ENCODE assay signal across 8 cellular contexts in genomic region chr3:122383915-122384697, GRCh38. TPM values are rescaled to one million over a fixed set of nuclear protein-coding genes. Genes with fewer than 3 reads are reported as not detected.
DNase-seq lines count a peak whose midpoint lies in the region; ATAC-seq and TF ChIP-seq lines count a peak whose summit lies in the region.

FAM162A (plus strand) TSS chr3:122384182; CDS start chr3:122384266, 84 bp downstream.

- no peaks in the 10 kb centered on the region for H3K9me3 Mint-ChIP-seq in activated CD4-positive, alpha-beta T cell treated with anti-CD3 and anti-CD28 coated beads, Interleukin-2, amount 10 ng/mL, durations not matched to agents 7 days and 5 days

- CTCF ChIA-PET in activated CD4-positive, alpha-beta T cell treated with anti-CD3 and anti-CD28 coated beads, Interleukin-2, amount 10 ng/mL, durations not matched to agents 7 days and 5 days (lab: Charles Lee) = interaction anchor here (0.6 to 2.8 kb wide), 19 partner anchors 9 to 837 kb away, joined by 3 to 15 read pairs (median 5); partner anchors contain the start of genes KPNA1 and WDR5B

- intact Hi-C loops in left lung (cut with DNase I) = no loop called here

- peak within 1 kb of the TSS; percentile 87 to 89 for H3K27ac ChIP-seq in left lung

- peak within 1 kb of the TSS; percentile 93 for H3K27ac Mint-ChIP-seq in activated CD4-positive, alpha-beta T cell treated with anti-CD3 and anti-CD28 coated beads, Interleukin-2, amount 10 ng/mL, durations not matched to agents 7 days and 5 days

- DNase-seq in C1 segment of cervical spinal cord (lab: John Stamatoyannopoulos, UW) (peak; percentile 43 to 95 (median 89)), NCI-H526 treated with DMSO at 0.1 percent for 48 hours (lab: John Stamatoyannopoulos, UW) (peak; percentile 95), cortex of kidney (lab: John Stamatoyannopoulos, UW) (peak; percentile 75), left lung (peak; percentile 94 to 100)
- DNase-seq in activated CD4-positive, alpha-beta T cell treated with anti-CD3 and anti-CD28 coated beads, Interleukin-2, amount 10 ng/mL, durations not matched to agents 7 days and 5 days = peak; percentile 95
- peak; percentile 94 for DNase-seq in stimulated activated CD4-positive, alpha-beta T cell treated with anti-CD3 and anti-CD28 coated beads, Interleukin-4, amount 100 ng/mL, for 1 hour

- H3K4me3 ChIP-seq in left lung = peak within 1 kb of the TSS; percentile 71 to 74

- H3K4me3 Mint-ChIP-seq in activated CD4-positive, alpha-beta T cell treated with anti-CD3 and anti-CD28 coated beads, Interleukin-2, amount 10 ng/mL, durations not matched to agents 7 days and 5 days = peak within 1 kb of the TSS; percentile 93

- peaks cover 3 to 27% of the 10 kb centered on the region in 2 donors for H3K4me1 ChIP-seq in left lung

- TF ChIP-seq CTCF in left lung (IDR thresholded peaks at IDR 0.05) = peak; percentile 42 to 63

- POLR2A ChIA-PET in activated CD4-positive, alpha-beta T cell treated with anti-CD3 and anti-CD28 coated beads, Interleukin-2, amount 10 ng/mL, durations not matched to agents 7 days and 5 days (lab: Charles Lee) = interaction anchor here (1.4 kb wide), 1 partner anchor 32 kb away, joined by 4 read pairs; the partner anchor contains the start of gene WDR5B

- ATAC-seq in GM19328 (IDR thresholded peaks at IDR 0.05; ENCODE audit: unreplicated experiment) = peak; percentile 94
- peak; percentile 92 for ATAC-seq in HG03520 (IDR thresholded peaks at IDR 0.05; ENCODE audit: unreplicated experiment)
- ATAC-seq in left lung = peak; percentile 98

- H3K9me3 ChIP-seq in left lung = no peaks in the 10 kb centered on the region

- no peaks in the 10 kb centered on the region for H3K27me3 ChIP-seq in left lung

- peaks cover 9% of the 10 kb centered on the region for H3K36me3 Mint-ChIP-seq in activated CD4-positive, alpha-beta T cell treated with anti-CD3 and anti-CD28 coated beads, Interleukin-2, amount 10 ng/mL, durations not matched to agents 7 days and 5 days (ENCODE audit: low read depth)

- H3K4me1 Mint-ChIP-seq in activated CD4-positive, alpha-beta T cell treated with anti-CD3 and anti-CD28 coated beads, Interleukin-2, amount 10 ng/mL, durations not matched to agents 7 days and 5 days = peaks cover 69% of the 10 kb centered on the region

- H3K27me3 Mint-ChIP-seq in activated CD4-positive, alpha-beta T cell treated with anti-CD3 and anti-CD28 coated beads, Interleukin-2, amount 10 ng/mL, durations not matched to agents 7 days and 5 days = no peaks in the 10 kb centered on the region

- H3K36me3 ChIP-seq in left lung = no peaks in the 10 kb centered on the region

RNA-seq across cellular contexts. Expression of gene FAM162A, which starts in this region (rescaled TPM):
- 10 to 100 TPM; 48.3 to 48.4 TPM for total RNA-seq in activated CD4-positive, alpha-beta T cell treated with anti-CD3 and anti-CD28 coated beads, Interleukin-2, amount 10 ng/mL, durations not matched to agents 7 days and 5 days
- total RNA-seq in left lung = 10 to 100 TPM; 30.2 to 30.5 TPM

Comparison
In these comparisons a context has a peak if more than half of its experiments do, and no peak if none do; other contexts are left out.
1. Peak in every context shown above with its lines: DNase-seq, ATAC-seq, H3K4me3 ChIP-seq and H3K27ac ChIP-seq.